Comparison of ENCODE assay signal across 13 cellular contexts in the genomic region with DNA sequence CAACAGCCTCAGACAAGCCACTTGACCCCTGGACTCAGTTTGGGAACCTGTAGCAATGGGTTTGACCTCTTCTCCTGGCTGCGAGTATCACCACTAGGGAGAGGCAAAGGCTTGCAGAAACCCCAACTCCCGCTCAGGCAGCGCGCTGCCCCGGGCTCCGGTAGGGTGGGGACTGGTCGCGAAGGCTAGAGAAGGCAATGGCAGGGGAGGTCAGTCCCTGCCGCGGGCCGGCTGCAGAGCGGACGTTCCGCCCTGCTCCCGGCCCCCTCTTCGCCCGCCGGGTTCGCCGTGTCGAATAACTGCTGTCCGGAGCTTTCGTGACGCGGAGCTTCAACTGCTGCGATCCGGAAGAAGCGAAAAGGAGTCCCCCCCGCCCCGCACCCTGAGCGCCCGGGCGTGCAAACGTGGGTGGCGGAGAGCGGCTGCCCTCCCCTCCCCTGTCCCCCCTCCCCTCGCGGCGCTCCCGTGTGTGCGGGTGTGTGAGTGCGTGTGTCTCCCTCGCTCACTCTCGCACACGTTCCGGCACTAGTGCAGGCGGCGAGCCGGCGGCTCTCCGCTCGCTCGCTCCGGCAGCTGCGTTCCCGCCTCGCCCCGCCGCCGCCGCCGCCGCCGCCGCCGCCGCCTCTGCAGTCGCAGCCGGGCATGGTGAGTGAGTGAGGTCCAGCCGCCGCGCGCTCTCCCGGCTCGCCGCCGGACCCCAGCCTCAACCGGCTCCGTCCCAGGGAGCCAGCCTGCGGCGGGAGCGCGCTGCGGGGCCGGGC. TPM values are rescaled to one million over a fixed set of nuclear protein-coding genes. Genes with fewer than 3 reads are reported as not detected.
DNase-seq lines count a peak whose midpoint lies in the region; ATAC-seq and TF ChIP-seq lines count a peak whose summit lies in the region.
"Had no signal": no experiment of that assay in that cellular context is flagged by ENCODE, and none has a peak within 500 bp of the region (broad histone marks: within the 10 kb centered on the region; RNA-seq: fewer than 3 reads in every experiment).

No MANE protein-coding gene starts in this region.

- no peaks in the 10 kb centered on the region for H3K9me3 Mint-ChIP-seq in mesothelial cell of epicardium

- no peak overlapping the region for H3K27ac Mint-ChIP-seq in mesothelial cell of epicardium

- WGBS in gastroesophageal sphincter (ENCODE audit: low coverage in 1 of 2), 2 donors = no CpG with 5 or more reads among the region's 85 CpGs
- WGBS in thyroid gland, 2 donors = 0 to 2% methylated on average over 1 to 24 of the region's 85 CpGs

- ATAC-seq in gastroesophageal sphincter = peak; percentile 26
- ATAC-seq: HCT116 had no signal

- no peaks in the 10 kb centered on the region for H3K36me3 Mint-ChIP-seq in mesothelial cell of epicardium

- TF ChIP-seq CTCF in LNCaP clone FGC (IDR thresholded peaks at IDR 0.05; ENCODE audit: control insufficient read depth, extremely low read depth, insufficient read depth) = peak; percentile 43
- no peak for TF ChIP-seq CTCF in gastroesophageal sphincter (IDR thresholded peaks at IDR 0.05)
- no peak for TF ChIP-seq CTCF in mesothelial cell of epicardium (IDR thresholded peaks at IDR 0.05; ENCODE audit: unreplicated experiment)
- TF ChIP-seq CTCF in thyroid gland (IDR thresholded peaks at IDR 0.05) = peak in 1 of 6 experiments; percentile 11

- H3K4me3 ChIP-seq in LNCaP clone FGC (ENCODE audit: low read depth, low read length) (no peak overlapping the region), gastroesophageal sphincter (peak overlapping the region in 1 of 2 donors; percentile 52), thyroid gland (replicated peaks in 1 of 3) (peak overlapping the region in 2 of 3 donors; percentile 13 to 29)
- H3K4me3 ChIP-seq: SJSA1 had no signal

- H3K36me3 ChIP-seq in gastroesophageal sphincter = no peaks in the 10 kb centered on the region
- H3K36me3 ChIP-seq in thyroid gland = no peaks in the 10 kb centered on the region
- H3K36me3 ChIP-seq: SJSA1 had no signal

- H3K4me1 Mint-ChIP-seq in mesothelial cell of epicardium = no peaks in the 10 kb centered on the region

- H3K4me1 ChIP-seq in gastroesophageal sphincter (peaks cover 0 to 16% (median 4%) of the 10 kb centered on the region in 3 donors), thyroid gland (peaks cover 0 to 9% of the 10 kb centered on the region in 2 donors)
- H3K4me1 ChIP-seq: SJSA1 had no signal

- peak overlapping the region in 1 of 4 donors; percentile 35 for H3K27ac ChIP-seq in gastroesophageal sphincter
- H3K27ac ChIP-seq in thyroid gland = no peak overlapping the region
- H3K27ac ChIP-seq: SJSA1 had no signal

- no peak for TF ChIP-seq EP300 in gastroesophageal sphincter (IDR thresholded peaks at IDR 0.05)

- intact Hi-C loops in thyroid gland (cut with DNase I) = no loop called here

- H3K27me3 ChIP-seq in gastroesophageal sphincter = peaks cover 79% of the 10 kb centered on the region
- H3K27me3 ChIP-seq in thyroid gland = peaks cover 6% of the 10 kb centered on the region
- H3K27me3 ChIP-seq: SJSA1 had no signal

- no peak for DNase-seq in LNCaP clone FGC (ENCODE audit: low read depth)
- DNase-seq in mesothelial cell of epicardium (ENCODE audit: low spot score in 2 of 2, unreplicated experiment in 2 of 2) = no peak
- DNase-seq in thyroid gland = peak; percentile 9 to 18
- DNase-seq in stimulated activated naive CD4-positive, alpha-beta T cell (lab: John Stamatoyannopoulos, UW) = no peak
- no peak for DNase-seq in T-helper 9 cell
- DNase-seq in NCI-H2171 (lab: John Stamatoyannopoulos, UW) = no peak
- DNase-seq: foreskin fibroblast, NCI-H2081 had no signal

- peaks cover 83% of the 10 kb centered on the region for H3K27me3 Mint-ChIP-seq in mesothelial cell of epicardium (ENCODE audit: low read depth)

- no peak for TF ChIP-seq POLR2A in gastroesophageal sphincter (IDR thresholded peaks at IDR 0.05)
- TF ChIP-seq POLR2A in thyroid gland (IDR thresholded peaks at IDR 0.05) = no peak

- H3K4me3 Mint-ChIP-seq in mesothelial cell of epicardium = peak overlapping the region; percentile 49

- H3K9me3 ChIP-seq in gastroesophageal sphincter (no peaks in the 10 kb centered on the region), thyroid gland (no peaks in the 10 kb centered on the region)
- H3K9me3 ChIP-seq: SJSA1 had no signal

RNA-seq across cellular contexts. Expression of a gene that starts 0.8 kb away (rescaled TPM):
- 1 to 10 TPM in 2 of 4 donors, under 1 TPM in 2; 0.31 to 1.5 (median 0.90) TPM for total RNA-seq in gastroesophageal sphincter
- total RNA-seq in mesothelial cell of epicardium = 0.02 to 0.09 TPM in 2 of 3 replicates, not detected in the other
- under 1 TPM; under 0.01 to 0.88 (median 0.26) TPM for total RNA-seq in thyroid gland
- total RNA-seq: activated CD8-positive, alpha-beta memory T cell treated with anti-CD3 and anti-CD28 coated beads for 36 hours; pulmonary artery endothelial cell had no signal

Comparison
In these comparisons a context has a peak if more than half of its experiments do, and no peak if none do; other contexts are left out.
1. DNase-seq: peak in thyroid gland (2 of 2); none in LNCaP clone FGC (single experiment), mesothelial cell of epicardium (0 of 2), stimulated activated naive CD4-positive, alpha-beta T cell (0 of 6), T-helper 9 cell (single experiment) and NCI-H2171 (single experiment).